Comparison of ENCODE assay signal across 8 cellular contexts in the genomic region with DNA sequence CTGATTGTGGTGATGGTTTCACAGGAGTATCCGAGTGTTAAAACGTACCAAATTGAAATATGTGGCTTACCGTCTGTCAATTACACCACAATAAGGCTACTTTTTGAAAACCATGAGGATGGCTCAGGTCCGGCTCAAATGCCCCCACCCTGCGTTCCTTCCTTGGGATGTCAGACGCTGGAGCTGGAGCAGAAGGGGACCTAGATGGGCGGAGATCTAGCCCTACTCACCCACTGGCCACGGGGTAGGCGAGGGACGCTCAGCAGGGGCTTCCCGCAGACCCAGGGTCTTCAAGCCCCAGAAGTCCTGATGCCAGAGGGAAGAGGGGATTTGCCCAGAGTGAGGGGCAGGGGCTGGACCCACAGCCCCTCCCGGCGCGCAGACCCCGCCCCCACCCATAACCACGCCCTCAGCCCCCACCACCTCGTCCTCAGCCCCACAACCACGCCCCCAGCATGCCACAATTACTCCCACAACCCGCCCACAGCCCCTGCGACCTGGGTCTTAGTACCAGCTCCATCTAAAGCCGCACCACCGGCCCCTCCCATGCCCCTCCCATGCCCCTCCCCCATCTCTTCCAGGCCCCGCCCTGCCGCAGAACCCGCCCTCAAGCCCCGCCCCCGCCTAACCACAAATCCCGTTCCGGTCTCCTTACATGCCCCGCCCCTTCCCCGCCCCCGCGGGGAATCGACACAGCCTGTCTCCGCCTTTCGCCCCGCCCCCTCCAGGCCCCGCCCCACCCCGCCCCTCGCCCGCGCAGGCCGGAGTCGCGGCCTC. TPM values are rescaled to one million over a fixed set of nuclear protein-coding genes. Genes with fewer than 3 reads are reported as not detected.
DNase-seq lines count a peak whose midpoint lies in the region; ATAC-seq lines count a peak whose summit lies in the region.

Gene LRRC3 (plus strand): TSS at position 764 of the 777 bp plus-strand sequence. CDS start 1,135 bp downstream, outside the sequence.

- DNase-seq in AG20443 (ENCODE audit: low spot score) (peak; percentile 91), HAP-1 (ENCODE audit: low spot score in 2 of 2) (peak; percentile 73 to 96), NCI-H748 (lab: John Stamatoyannopoulos, UW; ENCODE audit: unreplicated experiment) (peak; percentile 97), fibroblast of gingiva (ENCODE audit: low read depth) (peak; percentile 52), midbrain (lab: John Stamatoyannopoulos, UW) (no peak)
- DNase-seq in activated T-cell treated with anti-CD3 and anti-CD28 coated beads, Interleukin-2, amount 50 U/mL, for 24 hours, result peak; percentile 82
- peak; percentile 88 for DNase-seq in natural killer cell treated with Interleukin-12 subunit alpha and Interleukin-12 subunit beta and Interleukin-15 and Interleukin-18, amount 100 ng/mL, for 72 hours (ENCODE audit: low spot score)
- peak; percentile 58 for DNase-seq in stimulated activated naive B cell treated with anti-CD40 and anti-IgM and Interleukin-4, amounts not matched to agents 10 μg/mL and 1 μg/mL and 100 μg/mL, for 72 hours

- H3K4me3 ChIP-seq in HAP-1, result peak within 1 kb of the TSS; percentile 34

- H3K4me3 Mint-ChIP-seq in activated T-cell treated with anti-CD3 and anti-CD28 coated beads, Interleukin-2, amount 50 U/mL, for 24 hours, result peak within 1 kb of the TSS; percentile 78
- H3K4me3 Mint-ChIP-seq in natural killer cell treated with Interleukin-12 subunit alpha and Interleukin-12 subunit beta and Interleukin-15 and Interleukin-18, amount 100 ng/mL, for 72 hours, result peak within 1 kb of the TSS; percentile 78
- H3K4me3 Mint-ChIP-seq in stimulated activated naive B cell treated with anti-CD40 and anti-IgM and Interleukin-4, amounts not matched to agents 10 μg/mL and 1 μg/mL and 100 μg/mL, for 72 hours, result peak within 1 kb of the TSS; percentile 81 to 84

- in situ Hi-C loops in HAP-1 (cut with MboI; ENCODE audit: low sequenced_read_pairs), result no loop called here

- no peaks in the 10 kb centered on the region for H3K4me1 ChIP-seq in HAP-1

- H3K27me3 Mint-ChIP-seq in activated T-cell treated with anti-CD3 and anti-CD28 coated beads, Interleukin-2, amount 50 U/mL, for 24 hours, result peaks cover 13% of the 10 kb centered on the region
- peaks cover 15 to 22% of the 10 kb centered on the region in 2 donors for H3K27me3 Mint-ChIP-seq in natural killer cell treated with Interleukin-12 subunit alpha and Interleukin-12 subunit beta and Interleukin-15 and Interleukin-18, amount 100 ng/mL, for 72 hours
- peaks cover 19 to 20% of the 10 kb centered on the region in 2 donors for H3K27me3 Mint-ChIP-seq in stimulated activated naive B cell treated with anti-CD40 and anti-IgM and Interleukin-4, amounts not matched to agents 10 μg/mL and 1 μg/mL and 100 μg/mL, for 72 hours

- H3K36me3 Mint-ChIP-seq in activated T-cell treated with anti-CD3 and anti-CD28 coated beads, Interleukin-2, amount 50 U/mL, for 24 hours (ENCODE audit: low read depth), result no peaks in the 10 kb centered on the region
- no peaks in the 10 kb centered on the region for H3K36me3 Mint-ChIP-seq in natural killer cell treated with Interleukin-12 subunit alpha and Interleukin-12 subunit beta and Interleukin-15 and Interleukin-18, amount 100 ng/mL, for 72 hours
- H3K36me3 Mint-ChIP-seq in stimulated activated naive B cell treated with anti-CD40 and anti-IgM and Interleukin-4, amounts not matched to agents 10 μg/mL and 1 μg/mL and 100 μg/mL, for 72 hours, result no peaks in the 10 kb centered on the region

- H3K27ac Mint-ChIP-seq in activated T-cell treated with anti-CD3 and anti-CD28 coated beads, Interleukin-2, amount 50 U/mL, for 24 hours, result no peak within 1 kb of the TSS
- no peak within 1 kb of the TSS for H3K27ac Mint-ChIP-seq in natural killer cell treated with Interleukin-12 subunit alpha and Interleukin-12 subunit beta and Interleukin-15 and Interleukin-18, amount 100 ng/mL, for 72 hours
- H3K27ac Mint-ChIP-seq in stimulated activated naive B cell treated with anti-CD40 and anti-IgM and Interleukin-4, amounts not matched to agents 10 μg/mL and 1 μg/mL and 100 μg/mL, for 72 hours, result peak within 1 kb of the TSS; percentile 31

- H3K9me3 Mint-ChIP-seq in activated T-cell treated with anti-CD3 and anti-CD28 coated beads, Interleukin-2, amount 50 U/mL, for 24 hours, result peaks cover 3% of the 10 kb centered on the region
- peaks cover 5% of the 10 kb centered on the region for H3K9me3 Mint-ChIP-seq in natural killer cell treated with Interleukin-12 subunit alpha and Interleukin-12 subunit beta and Interleukin-15 and Interleukin-18, amount 100 ng/mL, for 72 hours
- peaks cover 0 to 6% of the 10 kb centered on the region in 2 donors for H3K9me3 Mint-ChIP-seq in stimulated activated naive B cell treated with anti-CD40 and anti-IgM and Interleukin-4, amounts not matched to agents 10 μg/mL and 1 μg/mL and 100 μg/mL, for 72 hours

- H3K9me3 ChIP-seq in HAP-1, result no peaks in the 10 kb centered on the region

- H3K27me3 ChIP-seq in HAP-1 (ENCODE audit: low read depth), result peaks cover 17% of the 10 kb centered on the region

- peaks cover 4% of the 10 kb centered on the region for H3K4me1 Mint-ChIP-seq in activated T-cell treated with anti-CD3 and anti-CD28 coated beads, Interleukin-2, amount 50 U/mL, for 24 hours (ENCODE audit: low read depth)
- H3K4me1 Mint-ChIP-seq in natural killer cell treated with Interleukin-12 subunit alpha and Interleukin-12 subunit beta and Interleukin-15 and Interleukin-18, amount 100 ng/mL, for 72 hours (ENCODE audit: low read depth in 2 of 2), result peaks cover 0 to 8% of the 10 kb centered on the region in 2 donors
- peaks cover 2 to 15% of the 10 kb centered on the region in 2 donors for H3K4me1 Mint-ChIP-seq in stimulated activated naive B cell treated with anti-CD40 and anti-IgM and Interleukin-4, amounts not matched to agents 10 μg/mL and 1 μg/mL and 100 μg/mL, for 72 hours

- no peaks in the 10 kb centered on the region for H3K36me3 ChIP-seq in HAP-1 (replicated peaks)

- peak; percentile 84 to 91 for ATAC-seq in natural killer cell treated with Interleukin-12 subunit alpha and Interleukin-12 subunit beta and Interleukin-15 and Interleukin-18, amount 100 ng/mL, for 72 hours
- peak; percentile 79 to 82 for ATAC-seq in stimulated activated naive B cell treated with anti-CD40 and anti-IgM and Interleukin-4, amounts not matched to agents 10 μg/mL and 1 μg/mL and 100 μg/mL, for 72 hours (replicated peaks)

RNA-seq across cellular contexts. Expression of gene LRRC3, which starts in this region (rescaled TPM):
- total RNA-seq in natural killer cell treated with Interleukin-12 subunit alpha and Interleukin-12 subunit beta and Interleukin-15 and Interleukin-18, amount 100 ng/mL, for 72 hours, result under 1 TPM; 0.45 to 0.88 TPM

Comparison
In these comparisons a context has a peak if more than half of its experiments do, and no peak if none do; other contexts are left out.
1. Peak in DNase-seq and ATAC-seq in natural killer cell treated with Interleukin-12 subunit alpha and Interleukin-12 subunit beta and Interleukin-15 and Interleukin-18, amount 100 ng/mL, for 72 hours; RNA of the gene not detected or under 1 TPM.